ENCODE assay signal across 13 cellular contexts in the genomic region with DNA sequence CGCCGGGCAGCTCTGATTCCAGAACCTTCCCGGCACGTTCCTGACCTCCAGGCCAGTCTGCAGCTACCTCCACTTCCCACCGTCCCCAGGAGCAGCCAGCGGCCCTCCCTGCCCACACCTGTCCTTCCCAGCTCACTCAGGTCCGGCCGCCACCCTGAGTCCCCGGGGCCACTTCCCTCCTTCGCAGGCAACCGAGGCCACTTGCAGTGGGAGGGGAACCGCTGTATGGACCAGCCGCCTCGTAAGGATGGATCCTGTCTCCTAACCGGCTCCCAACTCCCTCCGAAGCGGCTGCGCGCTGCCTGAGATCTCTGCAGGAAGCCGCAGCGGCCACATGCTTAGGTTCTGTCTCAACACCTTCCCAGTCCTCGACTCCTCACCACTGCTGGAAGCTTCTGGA. TPM values are rescaled to one million over a fixed set of nuclear protein-coding genes. Genes with fewer than 3 reads are reported as not detected.
DNase-seq lines count a peak whose midpoint lies in the region; ATAC-seq lines count a peak whose summit lies in the region.
"Had no signal": no experiment of that assay in that cellular context is flagged by ENCODE, and none has a peak within 500 bp of the region (broad histone marks: within the 10 kb centered on the region; RNA-seq: fewer than 3 reads in every experiment).

No MANE protein-coding gene starts in this region.

- no peaks in the 10 kb centered on the region for H3K9me3 Mint-ChIP-seq in activated naive CD4-positive, alpha-beta T cell treated with anti-CD3 and anti-CD28 coated beads, Interleukin-2, amount 10 ng/mL, durations not matched to agents 7 days and 5 days
- H3K9me3 Mint-ChIP-seq in T-cell, result no peaks in the 10 kb centered on the region

- H3K27me3 ChIP-seq in effector memory CD4-positive, alpha-beta T cell (replicated peaks; ENCODE audit: control insufficient read depth, insufficient read depth, low read length, poor library complexity, severe bottlenecking), result no peaks in the 10 kb centered on the region
- H3K27me3 ChIP-seq: esophagus muscularis mucosa had no signal

- H3K4me1 Mint-ChIP-seq in activated naive CD4-positive, alpha-beta T cell treated with anti-CD3 and anti-CD28 coated beads, Interleukin-2, amount 10 ng/mL, durations not matched to agents 7 days and 5 days, result peaks cover 85% of the 10 kb centered on the region
- peaks cover 63 to 75% (median 73%) of the 10 kb centered on the region in 3 donors for H3K4me1 Mint-ChIP-seq in T-cell

- no peak for DNase-seq in activated naive CD4-positive, alpha-beta T cell treated with anti-CD3 and anti-CD28 coated beads, Interleukin-2, amount 10 ng/mL, durations not matched to agents 7 days and 5 days
- DNase-seq in activated naive CD4-positive, alpha-beta T cell (lab: John Stamatoyannopoulos, UW), result no peak
- DNase-seq in T-cell, result no peak
- DNase-seq in effector memory CD4-positive, alpha-beta T cell, result no peak
- no peak for DNase-seq in effector CD8-positive, alpha-beta T cell (lab: John Stamatoyannopoulos, UW)
- DNase-seq: NCI-H1105 treated with DMSO at 0.1 percent for 48 hours, NCI-H524 treated with DMSO at 0.1 percent for 48 hours, psoas muscle, SHP77 treated with DMSO at 0.1 percent for 48 hours had no signal

- no peaks in the 10 kb centered on the region for H3K9me3 ChIP-seq in effector memory CD4-positive, alpha-beta T cell (ENCODE audit: control insufficient read depth, low read length)
- H3K9me3 ChIP-seq: esophagus muscularis mucosa, psoas muscle had no signal

- H3K27me3 Mint-ChIP-seq in activated naive CD4-positive, alpha-beta T cell treated with anti-CD3 and anti-CD28 coated beads, Interleukin-2, amount 10 ng/mL, durations not matched to agents 7 days and 5 days, result no peaks in the 10 kb centered on the region
- H3K27me3 Mint-ChIP-seq in T-cell, result no peaks in the 10 kb centered on the region

- POLR2A ChIA-PET in T-cell (lab: Charles Lee), result no interaction called here

- H3K27ac ChIP-seq in effector memory CD4-positive, alpha-beta T cell (ENCODE audit: insufficient read depth, low read length, poor library complexity, severe bottlenecking), result peak overlapping the region; percentile 45
- H3K27ac ChIP-seq in temporal lobe (ENCODE audit: low read depth, low read length), result peak overlapping the region; percentile 19
- H3K27ac ChIP-seq: psoas muscle had no signal

- H3K4me3 Mint-ChIP-seq in activated naive CD4-positive, alpha-beta T cell treated with anti-CD3 and anti-CD28 coated beads, Interleukin-2, amount 10 ng/mL, durations not matched to agents 7 days and 5 days, result peak overlapping the region; percentile 86
- H3K4me3 Mint-ChIP-seq in T-cell, result peak overlapping the region; percentile 31 to 83 (median 55)

- peaks cover 44% of the 10 kb centered on the region for H3K4me1 ChIP-seq in effector memory CD4-positive, alpha-beta T cell (ENCODE audit: control insufficient read depth, insufficient read depth, low read length, poor library complexity, severe bottlenecking)

- H3K36me3 Mint-ChIP-seq in activated naive CD4-positive, alpha-beta T cell treated with anti-CD3 and anti-CD28 coated beads, Interleukin-2, amount 10 ng/mL, durations not matched to agents 7 days and 5 days, result peaks cover 20% of the 10 kb centered on the region
- H3K36me3 Mint-ChIP-seq in T-cell, result no peaks in the 10 kb centered on the region

- peaks cover 18% of the 10 kb centered on the region for H3K36me3 ChIP-seq in effector memory CD4-positive, alpha-beta T cell (ENCODE audit: control insufficient read depth, insufficient read depth, low read length)

- H3K27ac Mint-ChIP-seq in activated naive CD4-positive, alpha-beta T cell treated with anti-CD3 and anti-CD28 coated beads, Interleukin-2, amount 10 ng/mL, durations not matched to agents 7 days and 5 days, result peak overlapping the region; percentile 100
- H3K27ac Mint-ChIP-seq in T-cell, result peak overlapping the region; percentile 79 to 96

- CTCF ChIA-PET in activated naive CD4-positive, alpha-beta T cell treated with anti-CD3 and anti-CD28 coated beads, Interleukin-2, amount 10 ng/mL, durations not matched to agents 7 days and 5 days (lab: Charles Lee), result no interaction called here
- CTCF ChIA-PET in T-cell (lab: Charles Lee), result interaction anchor here in 1 of 2 donors (0.6 kb wide), 1 partner anchor 21 kb away, joined by 3 read pairs; no protein-coding TSS in a partner anchor

- no peak overlapping the region for H3K4me3 ChIP-seq in effector memory CD4-positive, alpha-beta T cell (ENCODE audit: insufficient read depth, low read depth, low read length, poor library complexity, severe bottlenecking)
- H3K4me3 ChIP-seq: psoas muscle had no signal

- ATAC-seq in T-cell (replicated peaks in 1 of 4) (no peak), HG03342 (IDR thresholded peaks at IDR 0.05; ENCODE audit: unreplicated experiment) (no peak), GM21447 (IDR thresholded peaks at IDR 0.05; ENCODE audit: unreplicated experiment) (no peak)
- ATAC-seq: psoas muscle had no signal

RNA-seq across cellular contexts. Expression of a gene that starts 7.5 kb away (rescaled TPM):
- total RNA-seq in T-cell, result 10 to 100 TPM; 21.0 to 77.9 (median 63.0) TPM
- 16.5 TPM for total RNA-seq in temporal lobe

RNA-seq across cellular contexts. Expression of a gene that starts 16.1 kb away (rescaled TPM):
- total RNA-seq in T-cell, result 10 to 100 TPM in 3 of 5 donors, 1 to 10 TPM in 2; 4.2 to 11.7 (median 11.3) TPM
- total RNA-seq in temporal lobe, result 3.9 TPM
